Comparison of ENCODE assay signal across 10 cellular contexts in genomic region chr16:67548265-67549126, GRCh38. TPM values are rescaled to one million over a fixed set of nuclear protein-coding genes. Genes with fewer than 3 reads are reported as not detected.
A peak's percentile ranks its signal among the peaks of the same experiment; 100 is the strongest.
DNase-seq lines count a peak whose midpoint lies in the region; ATAC-seq and TF ChIP-seq lines count a peak whose summit lies in the region.
"Had no signal": no experiment of that assay in that cellular context is flagged by ENCODE, and none has a peak within 500 bp of the region (broad histone marks: within the 10 kb centered on the region; RNA-seq: fewer than 3 reads in every experiment).

No MANE protein-coding gene starts in this region.

- peaks cover 4% of the 10 kb centered on the region; the same call in 1 of the 2 replicates for H3K36me3 ChIP-seq in Loucy (ENCODE audit: insufficient read depth, low read length)
- peaks cover 21% of the 10 kb centered on the region for H3K36me3 ChIP-seq in thymus (ENCODE audit: control insufficient read depth, insufficient read depth)

- H3K36me3 Mint-ChIP-seq in activated naive CD4-positive, alpha-beta T cell treated with anti-CD3 and anti-CD28 coated beads for 36 hours (ENCODE audit: low read depth) = no peaks in the 10 kb centered on the region
- H3K36me3 Mint-ChIP-seq in osteocyte (ENCODE audit: unreplicated experiment) = peaks cover 9% of the 10 kb centered on the region
- H3K36me3 Mint-ChIP-seq: natural killer cell had no signal

- H3K4me1 ChIP-seq in Loucy (ENCODE audit: insufficient read depth, low read length, poor library complexity, severe bottlenecking) (peaks cover 71% of the 10 kb centered on the region), thymus (ENCODE audit: control insufficient read depth, insufficient read depth, low read length) (peaks cover 71% of the 10 kb centered on the region)

- peaks cover 54% of the 10 kb centered on the region for H3K79me2 ChIP-seq in Loucy (ENCODE audit: insufficient read depth, low read length)

- intact Hi-C loops in activated naive CD4-positive, alpha-beta T cell treated with anti-CD3 and anti-CD28 coated beads for 36 hours (cut with micrococcal nuclease) = no loop called here

- no peak for ATAC-seq in GM21360 (IDR thresholded peaks at IDR 0.05; ENCODE audit: unreplicated experiment)

- TF ChIP-seq CTCF in Loucy (conservative IDR thresholded peaks at IDR 0.05; ENCODE audit: low read length) (no peak; the same call in 1 of the 2 replicates), osteocyte (IDR thresholded peaks at IDR 0.05) (no peak)

- H3K4me3 ChIP-seq in Loucy (ENCODE audit: low read length, poor library complexity, severe bottlenecking) (peak overlapping the region; percentile 75), thymus (ENCODE audit: low read length) (peak overlapping the region; percentile 58)

- peak overlapping the region; percentile 98 for H3K9ac ChIP-seq in Loucy (ENCODE audit: low read depth, low read length, poor library complexity, severe bottlenecking)

- H3K4me2 ChIP-seq in Loucy (ENCODE audit: low read depth, low read length, poor library complexity, severe bottlenecking) = peak overlapping the region; percentile 99

- H3K9me3 Mint-ChIP-seq in activated naive CD4-positive, alpha-beta T cell treated with anti-CD3 and anti-CD28 coated beads for 36 hours = no peaks in the 10 kb centered on the region
- H3K9me3 Mint-ChIP-seq in osteocyte (ENCODE audit: unreplicated experiment) = no peaks in the 10 kb centered on the region
- H3K9me3 Mint-ChIP-seq: natural killer cell had no signal

- no peaks in the 10 kb centered on the region for H3K9me2 ChIP-seq in Loucy (replicated peaks; ENCODE audit: low read depth, low read length)

- H3K4me1 Mint-ChIP-seq in activated naive CD4-positive, alpha-beta T cell treated with anti-CD3 and anti-CD28 coated beads for 36 hours (ENCODE audit: low read depth) = peaks cover 40% of the 10 kb centered on the region
- peaks cover 18% of the 10 kb centered on the region for H3K4me1 Mint-ChIP-seq in osteocyte (ENCODE audit: unreplicated experiment)

- peaks cover 18% of the 10 kb centered on the region; the same call in 1 of the 2 replicates for H3F3A ChIP-seq in Loucy (ENCODE audit: low read depth)

- WGBS in thymus = 61% methylated on average over 4 of the region's 4 CpGs

- peak; percentile 37 for DNase-seq in activated naive CD4-positive, alpha-beta T cell treated with anti-CD3 and anti-CD28 coated beads for 36 hours
- DNase-seq in activated naive CD4-positive, alpha-beta T cell treated with Interleukin-2 at 50 U/mL for 16 hours = no peak
- peak; percentile 75 to 77 for DNase-seq in dermis microvascular lymphatic vessel endothelial cell (ENCODE audit: low read depth in 2 of 2)
- no peak for DNase-seq in osteocyte (ENCODE audit: extremely low spot score, unreplicated experiment)
- no peak for DNase-seq in ureter (ENCODE audit: low spot score)
- DNase-seq: natural killer cell, NCI-H187 treated with DMSO at 0.1 percent for 48 hours had no signal

- H3K27me3 ChIP-seq in Loucy (ENCODE audit: insufficient read depth, low read length, poor library complexity, severe bottlenecking) (no peaks in the 10 kb centered on the region), thymus (ENCODE audit: control insufficient read depth, insufficient read depth) (no peaks in the 10 kb centered on the region)

- no peak overlapping the region for H2AFZ ChIP-seq in Loucy (ENCODE audit: low read length)

- H3K4me3 Mint-ChIP-seq in activated naive CD4-positive, alpha-beta T cell treated with anti-CD3 and anti-CD28 coated beads for 36 hours = no peak overlapping the region
- no peak overlapping the region for H3K4me3 Mint-ChIP-seq in osteocyte (ENCODE audit: unreplicated experiment)
- H3K4me3 Mint-ChIP-seq: natural killer cell had no signal

- CTCF ChIA-PET in activated naive CD4-positive, alpha-beta T cell treated with anti-CD3 and anti-CD28 coated beads for 36 hours (lab: Charles Lee) = interaction anchor here (0.6 to 6.0 kb wide), 19 partner anchors 12 to 312 kb away, joined by 3 to 168 read pairs (median 12); partner anchors contain the start of genes ACD, C16orf86, CARMIL2 and CTCF

- no peaks in the 10 kb centered on the region for H4K20me1 ChIP-seq in Loucy (ENCODE audit: insufficient read depth, low read length, poor library complexity, severe bottlenecking)

- H3K9me3 ChIP-seq in Loucy (ENCODE audit: insufficient read depth, low read depth, low read length) (no peaks in the 10 kb centered on the region), thymus (ENCODE audit: control insufficient read depth) (no peaks in the 10 kb centered on the region)

- peak overlapping the region; percentile 98 for H3K27ac ChIP-seq in thymus (ENCODE audit: low read depth)

- H3K27ac Mint-ChIP-seq in activated naive CD4-positive, alpha-beta T cell treated with anti-CD3 and anti-CD28 coated beads for 36 hours = peak overlapping the region; percentile 91
- H3K27ac Mint-ChIP-seq in osteocyte (ENCODE audit: unreplicated experiment) = no peak overlapping the region

- H3K27me3 Mint-ChIP-seq in activated naive CD4-positive, alpha-beta T cell treated with anti-CD3 and anti-CD28 coated beads for 36 hours (ENCODE audit: low read depth) = no peaks in the 10 kb centered on the region
- no peaks in the 10 kb centered on the region for H3K27me3 Mint-ChIP-seq in osteocyte (ENCODE audit: unreplicated experiment)

RNA-seq across cellular contexts. Expression of gene CTCF, which starts 13.8 kb away (rescaled TPM):
- 10 to 100 TPM; 51.2 to 52.3 TPM for total RNA-seq in activated naive CD4-positive, alpha-beta T cell treated with anti-CD3 and anti-CD28 coated beads for 36 hours
- 22.6 and 26.8 TPM in 2 replicates for total RNA-seq in dermis microvascular lymphatic vessel endothelial cell
- polyA plus RNA-seq in thymus = 44.5 TPM
- 43.2 and 47.4 TPM in 2 replicates for total RNA-seq in osteocyte
- 54.6 TPM for total RNA-seq in ureter

RNA-seq across cellular contexts. Expression of gene RIPOR1, which starts 19.9 kb away (rescaled TPM):
- total RNA-seq in activated naive CD4-positive, alpha-beta T cell treated with anti-CD3 and anti-CD28 coated beads for 36 hours = 10 to 100 TPM; 34.2 to 41.9 TPM
- total RNA-seq in dermis microvascular lymphatic vessel endothelial cell (25.0 and 44.0 TPM in 2 replicates), osteocyte (75.0 and 77.0 TPM in 2 replicates), ureter (57.6 TPM)
- 25.4 TPM for polyA plus RNA-seq in thymus

Comparison
In these comparisons a context has a peak if more than half of its experiments do, and no peak if none do; other contexts are left out.
1. DNase-seq: peak in activated naive CD4-positive, alpha-beta T cell treated with anti-CD3 and anti-CD28 coated beads for 36 hours (single experiment) and dermis microvascular lymphatic vessel endothelial cell (2 of 2); none in activated naive CD4-positive, alpha-beta T cell treated with Interleukin-2 at 50 U/mL for 16 hours (single experiment), osteocyte (single experiment) and ureter (single experiment).